ENCODE assay signal across 9 cellular contexts in the genomic region with DNA sequence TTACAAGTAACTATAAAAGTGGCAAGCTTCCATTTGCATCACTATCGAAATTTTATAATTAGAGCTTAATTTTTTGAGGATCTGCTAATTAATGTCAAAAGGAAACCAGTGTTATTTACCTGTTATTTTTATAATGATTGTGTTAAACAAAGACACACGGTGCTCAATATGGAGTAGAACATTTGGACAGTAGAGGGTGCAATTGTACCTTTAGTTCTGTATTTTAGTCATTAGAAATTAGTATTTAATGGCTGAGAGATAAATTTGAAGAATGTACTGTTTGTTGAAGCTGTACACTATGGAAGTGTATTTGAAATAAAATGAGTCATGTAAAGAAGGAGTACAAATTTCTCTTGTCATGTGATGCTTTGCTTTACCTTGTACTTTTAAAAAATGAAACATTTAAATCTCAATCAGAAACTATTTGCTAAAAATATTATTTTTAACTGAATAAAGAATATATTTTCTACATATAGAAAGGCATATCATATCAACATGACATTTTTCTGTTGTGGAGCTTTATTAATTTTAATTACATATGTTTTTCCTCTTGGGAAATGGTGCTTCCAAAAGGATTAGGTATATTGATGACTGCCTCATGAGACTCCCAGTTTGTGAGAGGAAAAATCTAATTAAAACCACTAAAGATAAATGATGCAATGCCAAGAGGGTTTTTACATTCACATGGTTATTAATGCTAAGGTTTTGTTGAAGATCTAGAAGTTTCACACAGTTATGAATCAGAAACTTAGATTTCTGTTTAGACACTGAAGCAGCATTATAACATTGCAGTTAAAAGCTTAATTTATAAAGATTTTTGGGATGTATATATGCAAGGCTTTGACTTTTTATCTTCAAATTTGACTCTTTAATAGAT. TPM values are rescaled to one million over a fixed set of nuclear protein-coding genes. Genes with fewer than 3 reads are reported as not detected.
DNase-seq lines count a peak whose midpoint lies in the region; ATAC-seq, FAIRE-seq and TF ChIP-seq lines count a peak whose summit lies in the region.
"Had no signal": no experiment of that assay in that cellular context is flagged by ENCODE, and none has a peak within 500 bp of the region (broad histone marks: within the 10 kb centered on the region; RNA-seq: fewer than 3 reads in every experiment).

No MANE protein-coding gene starts in this region.

- DNase-seq in AG04450 (ENCODE audit: low read depth, low spot score) (peak; percentile 26), astrocyte (ENCODE audit: low read depth) (peak; percentile 27), kidney glomerular epithelial cell (lab: John Stamatoyannopoulos, UW) (peak; percentile 65), HTR-8/SVneo (ENCODE audit: insufficient read length, low spot score) (no peak), NCI-H2171 treated with DMSO at 0.1 percent for 48 hours (lab: John Stamatoyannopoulos, UW) (no peak), DMS79 treated with DMSO at 0.1 percent for 48 hours (lab: John Stamatoyannopoulos, UW) (no peak)

- H3K27ac Mint-ChIP-seq in astrocyte (ENCODE audit: unreplicated experiment), result no peak overlapping the region

- no peaks in the 10 kb centered on the region for H3K4me1 ChIP-seq in astrocyte (ENCODE audit: insufficient read depth, low read length)

- H2AFZ ChIP-seq in astrocyte (ENCODE audit: low read depth, low read length), result no peak overlapping the region

- H3K4me3 Mint-ChIP-seq in astrocyte (ENCODE audit: unreplicated experiment), result no peak overlapping the region

- H3K4me2 ChIP-seq in astrocyte (ENCODE audit: low read length), result no peak overlapping the region

- no peaks in the 10 kb centered on the region for H3K27me3 Mint-ChIP-seq in astrocyte (ENCODE audit: low read depth, unreplicated experiment)

- no peaks in the 10 kb centered on the region for H3K36me3 ChIP-seq in astrocyte (ENCODE audit: insufficient read depth, low read length)

- no peaks in the 10 kb centered on the region for H3K4me1 Mint-ChIP-seq in astrocyte (ENCODE audit: low read depth, unreplicated experiment)

- H3K4me3 ChIP-seq in AG04450 (ENCODE audit: low read depth, low read length) (no peak overlapping the region), astrocyte (ENCODE audit: insufficient read depth, low read depth, low read length) (no peak overlapping the region)

- H3K79me2 ChIP-seq in astrocyte (ENCODE audit: insufficient read depth, low read length), result no peaks in the 10 kb centered on the region

- FAIRE-seq in astrocyte (lab: Jason Lieb, UNC) (peak; percentile 78), HTR-8/SVneo (lab: Jason Lieb, UNC) (no peak)
- FAIRE-seq: GM18507 had no signal

- H3K9me3 ChIP-seq in AG04450 (ENCODE audit: control insufficient read depth, insufficient read depth, low read length) (no peaks in the 10 kb centered on the region), astrocyte (ENCODE audit: insufficient read depth, low read depth, low read length) (no peaks in the 10 kb centered on the region)

- no peaks in the 10 kb centered on the region for H3K9me3 Mint-ChIP-seq in astrocyte (ENCODE audit: unreplicated experiment)

- ATAC-seq in HG03159 (IDR thresholded peaks at IDR 0.05; ENCODE audit: unreplicated experiment) (peak; percentile 56), GM21737 (IDR thresholded peaks at IDR 0.05; ENCODE audit: unreplicated experiment) (no peak)

- POLR2A ChIA-PET in AG04450 (lab: Yijun Ruan, JAX), result no interaction called here

- no peaks in the 10 kb centered on the region for H4K20me1 ChIP-seq in astrocyte (ENCODE audit: insufficient read depth, low read length)

- H3K27me3 ChIP-seq in AG04450 (ENCODE audit: control insufficient read depth, insufficient read depth, low read length), result no peaks in the 10 kb centered on the region
- H3K27me3 ChIP-seq in astrocyte (ENCODE audit: insufficient read depth, low read length), result no peaks in the 10 kb centered on the region

- H3K27ac ChIP-seq in AG04450 (ENCODE audit: low read depth, low read length) (no peak overlapping the region), astrocyte (ENCODE audit: low read depth, low read length) (no peak overlapping the region)

- no peaks in the 10 kb centered on the region for H3K36me3 Mint-ChIP-seq in astrocyte (ENCODE audit: low read depth, unreplicated experiment)

- CTCF ChIA-PET in AG04450 (lab: Charles Lee), result interaction anchor here (0.6 to 2.5 kb wide), 69 partner anchors 9 to 1205 kb away, joined by 3 to 66 read pairs (median 4); a partner anchor contains a TSS

- peak; percentile 65 for TF ChIP-seq CTCF in AG04450 (IDR thresholded peaks at IDR 0.05; ENCODE audit: low read depth, low read length)
- TF ChIP-seq CTCF in astrocyte (IDR thresholded peaks at IDR 0.05; ENCODE audit: insufficient read depth, low read depth, low read length), result peak; percentile 63

- H3K9ac ChIP-seq in astrocyte (ENCODE audit: low read length), result no peak overlapping the region

RNA-seq across cellular contexts. Expression of a gene that starts 10.4 kb away (rescaled TPM):
- polyA plus RNA-seq in AG04450 (2011; rRNA removed), result 16.0 and 19.0 TPM in 2 replicates
- polyA minus RNA-seq in AG04450 (2011; rRNA and poly(A)+ RNA removed), result 51.0 and 65.5 TPM in 2 replicates
- 2.8 and 3.1 TPM in 2 replicates for total RNA-seq in astrocyte

Comparison
In these comparisons a context has a peak if more than half of its experiments do, and no peak if none do; other contexts are left out.
1. DNase-seq: peak in AG04450 (single experiment), astrocyte (single experiment) and kidney glomerular epithelial cell (single experiment); none in HTR-8/SVneo (single experiment), NCI-H2171 treated with DMSO at 0.1 percent for 48 hours (single experiment) and DMS79 treated with DMSO at 0.1 percent for 48 hours (single experiment).